ENCODE assay signal across 12 cellular contexts in the genomic region with DNA sequence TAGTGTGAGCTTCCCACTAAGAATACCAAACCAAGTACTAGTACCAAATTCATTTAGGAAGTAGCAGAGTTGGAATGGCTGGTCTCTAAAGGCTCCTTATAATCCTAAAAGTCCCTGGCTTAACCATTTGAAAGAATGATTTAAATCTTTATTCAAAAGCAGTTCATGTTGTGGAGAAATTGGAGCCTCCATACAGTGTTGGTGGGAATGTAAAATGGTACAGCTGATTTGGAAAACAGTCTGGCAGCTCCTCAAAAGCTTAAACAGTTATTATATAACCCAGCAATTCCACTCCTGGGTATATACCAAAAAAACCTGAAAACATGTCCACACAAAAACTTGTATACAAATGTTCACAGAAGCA. TPM values are rescaled to one million over a fixed set of nuclear protein-coding genes. Genes with fewer than 3 reads are reported as not detected.
A peak's percentile ranks its signal among the peaks of the same experiment; 100 is the strongest.
DNase-seq lines count a peak whose midpoint lies in the region; ATAC-seq lines count a peak whose summit lies in the region.
"Had no signal": no experiment of that assay in that cellular context is flagged by ENCODE, and none has a peak within 500 bp of the region (broad histone marks: within the 10 kb centered on the region; RNA-seq: fewer than 3 reads in every experiment).

No MANE protein-coding gene starts in this region.

- H3K27me3 ChIP-seq in right cardiac atrium (ENCODE audit: control insufficient read depth, insufficient read depth) (no peaks in the 10 kb centered on the region), skeletal muscle tissue (ENCODE audit: control insufficient read depth in 3 of 3, insufficient read depth in 3 of 3, low read length in 3 of 3) (no peaks in the 10 kb centered on the region)
- H3K27me3 ChIP-seq: pancreas had no signal

- DNase-seq in activated CD4-positive, alpha-beta T cell treated with anti-CD3 and anti-CD28 coated beads for 36 hours: no peak
- no peak for DNase-seq in activated CD4-positive, alpha-beta T cell treated with anti-CD3 and anti-CD28 coated beads for 4 hours
- DNase-seq in right cardiac atrium (no peak), hepatic stellate cell (ENCODE audit: low spot score) (no peak), NCI-H1694 treated with DMSO at 0.1 percent for 48 hours (lab: John Stamatoyannopoulos, UW) (no peak)
- DNase-seq: cortex of kidney, EL, pancreas had no signal

- H3K9me3 ChIP-seq in right cardiac atrium (ENCODE audit: control insufficient read depth, low read length) (no peaks in the 10 kb centered on the region), skeletal muscle tissue (ENCODE audit: control insufficient read depth in 3 of 3, low read length in 3 of 3) (no peaks in the 10 kb centered on the region)
- H3K9me3 ChIP-seq: A549, pancreas had no signal

- H3K4me1 Mint-ChIP-seq in activated CD4-positive, alpha-beta T cell treated with anti-CD3 and anti-CD28 coated beads for 36 hours: peaks cover 53% of the 10 kb centered on the region
- peaks cover 8% of the 10 kb centered on the region for H3K4me1 Mint-ChIP-seq in activated T-helper 17 cell treated with anti-CD3 and anti-CD28 coated beads, Interleukin-2, amount 50 U/mL, for 72 hours

- no peaks in the 10 kb centered on the region for H3K27me3 Mint-ChIP-seq in activated CD4-positive, alpha-beta T cell treated with anti-CD3 and anti-CD28 coated beads for 36 hours
- H3K27me3 Mint-ChIP-seq in activated T-helper 17 cell treated with anti-CD3 and anti-CD28 coated beads, Interleukin-2, amount 50 U/mL, for 72 hours: no peaks in the 10 kb centered on the region

- no peaks in the 10 kb centered on the region for H3K9me3 Mint-ChIP-seq in activated CD4-positive, alpha-beta T cell treated with anti-CD3 and anti-CD28 coated beads for 36 hours (ENCODE audit: low read depth)
- peaks cover under 1% of the 10 kb centered on the region for H3K9me3 Mint-ChIP-seq in activated T-helper 17 cell treated with anti-CD3 and anti-CD28 coated beads, Interleukin-2, amount 50 U/mL, for 72 hours

- H3K27ac ChIP-seq in right cardiac atrium (ENCODE audit: low read length) (peak overlapping the region; percentile 86), skeletal muscle tissue (ENCODE audit: low read depth, low read length) (peak overlapping the region; percentile 54)
- H3K27ac ChIP-seq: A549 had no signal

- peak overlapping the region; percentile 56 for H3K27ac Mint-ChIP-seq in activated CD4-positive, alpha-beta T cell treated with anti-CD3 and anti-CD28 coated beads for 36 hours
- H3K27ac Mint-ChIP-seq in activated T-helper 17 cell treated with anti-CD3 and anti-CD28 coated beads, Interleukin-2, amount 50 U/mL, for 72 hours: peak overlapping the region; percentile 79

- peaks cover 66% of the 10 kb centered on the region for H3K36me3 Mint-ChIP-seq in activated CD4-positive, alpha-beta T cell treated with anti-CD3 and anti-CD28 coated beads for 36 hours (ENCODE audit: low read depth)
- peaks cover 78% of the 10 kb centered on the region for H3K36me3 Mint-ChIP-seq in activated T-helper 17 cell treated with anti-CD3 and anti-CD28 coated beads, Interleukin-2, amount 50 U/mL, for 72 hours (ENCODE audit: low read depth)

- H3K4me3 Mint-ChIP-seq in activated CD4-positive, alpha-beta T cell treated with anti-CD3 and anti-CD28 coated beads for 36 hours: peak overlapping the region; percentile 92
- H3K4me3 Mint-ChIP-seq in activated T-helper 17 cell treated with anti-CD3 and anti-CD28 coated beads, Interleukin-2, amount 50 U/mL, for 72 hours: peak overlapping the region; percentile 89

- H3K4me3 ChIP-seq in right cardiac atrium (ENCODE audit: low read length) (peak overlapping the region; percentile 81), skeletal muscle tissue (ENCODE audit: low read length in 3 of 3) (peak overlapping the region in 2 of 3 donors; percentile 29 to 33)
- H3K4me3 ChIP-seq: A549, pancreas had no signal

- POLR2A ChIA-PET in activated CD4-positive, alpha-beta T cell treated with anti-CD3 and anti-CD28 coated beads for 36 hours (lab: Charles Lee): no interaction called here

- peaks cover 34 to 51% (median 50%) of the 10 kb centered on the region in 3 donors for H3K36me3 ChIP-seq in skeletal muscle tissue (ENCODE audit: control insufficient read depth in 3 of 3, insufficient read depth in 3 of 3, low read length in 3 of 3)

- ATAC-seq in activated CD4-positive, alpha-beta T cell treated with anti-CD3 and anti-CD28 coated beads for 36 hours: no peak
- no peak for ATAC-seq in activated T-helper 17 cell treated with anti-CD3 and anti-CD28 coated beads, Interleukin-2, amount 50 U/mL, for 72 hours (replicated peaks)
- ATAC-seq in right cardiac atrium (no peak), HG03460 (IDR thresholded peaks at IDR 0.05; ENCODE audit: unreplicated experiment) (no peak)
- ATAC-seq: A549, pancreas had no signal

- peaks cover 10% of the 10 kb centered on the region for H3K4me1 ChIP-seq in right cardiac atrium (ENCODE audit: control insufficient read depth, insufficient read depth, low read length)
- peaks cover 12 to 29% (median 15%) of the 10 kb centered on the region in 3 donors for H3K4me1 ChIP-seq in skeletal muscle tissue (ENCODE audit: control insufficient read depth in 3 of 3, insufficient read depth in 3 of 3, low read length in 3 of 3)
- H3K4me1 ChIP-seq: pancreas had no signal

- CTCF ChIA-PET in activated CD4-positive, alpha-beta T cell treated with anti-CD3 and anti-CD28 coated beads for 36 hours (lab: Charles Lee): interaction anchor here (1.0 to 1.8 kb wide), 4 partner anchors 13 to 50 kb away, joined by 4 to 8 read pairs (median 5); no protein-coding TSS in a partner anchor

- intact Hi-C loops in activated CD4-positive, alpha-beta T cell treated with anti-CD3 and anti-CD28 coated beads for 36 hours (cut with DNase I, micrococcal nuclease): loop anchor here in 1 of 2 experiments (2.0 kb wide), 1 partner anchor 108 kb away; no protein-coding TSS in a partner anchor
- intact Hi-C loops in right cardiac atrium (cut with DNase I): loop anchor here in 1 of 4 donors (10.0 kb wide), 1 partner anchor 50 kb away; no protein-coding TSS in a partner anchor

- peak overlapping the region in 1 of 3 donors; percentile 48 for H3K9ac ChIP-seq in skeletal muscle tissue (ENCODE audit: low read depth in 1 of 3, low read length in 3 of 3)

RNA-seq across cellular contexts. Expression of a gene that starts 2.9 kb away (rescaled TPM):
- 100 to 1,000 TPM in 1 of 2 experiments, 10 to 100 TPM in 1; 94.2 to 109 TPM for total RNA-seq in activated CD4-positive, alpha-beta T cell treated with anti-CD3 and anti-CD28 coated beads for 36 hours
- 100 to 1,000 TPM; 114 to 136 TPM for total RNA-seq in activated T-helper 17 cell treated with anti-CD3 and anti-CD28 coated beads, Interleukin-2, amount 50 U/mL, for 72 hours
- total RNA-seq in right cardiac atrium: 100 to 1,000 TPM in 1 of 4 donors, 10 to 100 TPM in 3; 56.3 to 236 (median 79.0) TPM
- 74.7 TPM for polyA plus RNA-seq in right cardiac atrium
- 72.5 TPM for total RNA-seq in skeletal muscle tissue

RNA-seq across cellular contexts. Expression of a gene that starts 21.7 kb away (rescaled TPM):
- 10 to 100 TPM; 29.3 to 32.5 TPM for total RNA-seq in activated CD4-positive, alpha-beta T cell treated with anti-CD3 and anti-CD28 coated beads for 36 hours
- 10 to 100 TPM; 27.8 to 38.0 TPM for total RNA-seq in activated T-helper 17 cell treated with anti-CD3 and anti-CD28 coated beads, Interleukin-2, amount 50 U/mL, for 72 hours
- total RNA-seq in right cardiac atrium: 1 to 10 TPM; 6.1 to 9.2 (median 7.9) TPM
- 2.8 TPM for polyA plus RNA-seq in right cardiac atrium
- total RNA-seq in skeletal muscle tissue: 10.4 TPM
